ENCODE assay signal across 31 cellular contexts in genomic region chr22:20095521-20095920, GRCh38. TPM values are rescaled to one million over a fixed set of nuclear protein-coding genes. Genes with fewer than 3 reads are reported as not detected.
DNase-seq lines count a peak whose midpoint lies in the region; ATAC-seq, FAIRE-seq and TF ChIP-seq lines count a peak whose summit lies in the region.
"Had no signal": no experiment of that assay in that cellular context is flagged by ENCODE, and none has a peak within 500 bp of the region (broad histone marks: within the 10 kb centered on the region; RNA-seq: fewer than 3 reads in every experiment).

No MANE protein-coding gene starts in this region.

- POLR2A ChIA-PET in CD4-positive, alpha-beta memory T cell (lab: Charles Lee; ENCODE audit: partially characterized antibody), result no interaction called here
- POLR2A ChIA-PET in activated CD4-positive, alpha-beta memory T cell treated with anti-CD3 and anti-CD28 coated beads for 36 hours (lab: Charles Lee), result no interaction called here

- no peak overlapping the region for H3K9ac ChIP-seq in neural progenitor cell
- H3K9ac ChIP-seq: BLaER1 treated with 17β-estradiol and CSF1 and Interleukin-3, amounts not matched to agents 10 nM and 100 nM had no signal

- no peak for ATAC-seq in GM21529 (IDR thresholded peaks at IDR 0.05; ENCODE audit: unreplicated experiment)
- ATAC-seq: foreskin keratinocyte, heart left ventricle, right cardiac atrium had no signal

- H3K79me2 ChIP-seq in neural progenitor cell (ENCODE audit: low read depth), result peaks cover 61% of the 10 kb centered on the region

- no peak overlapping the region for H3K4me3 ChIP-seq in CD4-positive, alpha-beta memory T cell (ENCODE audit: low read length in 2 of 2)
- no peak overlapping the region for H3K4me3 ChIP-seq in neural progenitor cell
- H3K4me3 ChIP-seq: BLaER1 treated with 17β-estradiol and CSF1 and Interleukin-3, amounts not matched to agents 10 nM and 100 nM; esophagus squamous epithelium; HAP-1; heart left ventricle; MG63; SJSA1; smooth muscle cell; suprapubic skin; upper lobe of left lung had no signal

- peaks cover 51% of the 10 kb centered on the region for H4K20me1 ChIP-seq in neural progenitor cell (ENCODE audit: low read depth)

- peaks cover 47 to 64% of the 10 kb centered on the region in 2 donors for H3K36me3 Mint-ChIP-seq in CD4-positive, alpha-beta memory T cell
- H3K36me3 Mint-ChIP-seq in activated CD4-positive, alpha-beta memory T cell treated with anti-CD3 and anti-CD28 coated beads for 36 hours, result peaks cover 77% of the 10 kb centered on the region
- H3K36me3 Mint-ChIP-seq in neural progenitor cell, result peaks cover 78% of the 10 kb centered on the region

- H3K4me3 Mint-ChIP-seq in CD4-positive, alpha-beta memory T cell, result no peak overlapping the region
- no peak overlapping the region for H3K4me3 Mint-ChIP-seq in activated CD4-positive, alpha-beta memory T cell treated with anti-CD3 and anti-CD28 coated beads for 36 hours
- no peak overlapping the region for H3K4me3 Mint-ChIP-seq in neural progenitor cell

- H3K27ac Mint-ChIP-seq in CD4-positive, alpha-beta memory T cell, result peak overlapping the region in 4 of 7 donors; percentile 42 to 87 (median 73)
- peak overlapping the region; percentile 69 for H3K27ac Mint-ChIP-seq in activated CD4-positive, alpha-beta memory T cell treated with anti-CD3 and anti-CD28 coated beads for 36 hours
- peak overlapping the region; percentile 44 for H3K27ac Mint-ChIP-seq in neural progenitor cell

- H3K9me3 Mint-ChIP-seq in CD4-positive, alpha-beta memory T cell, result no peaks in the 10 kb centered on the region
- peaks cover 2% of the 10 kb centered on the region for H3K9me3 Mint-ChIP-seq in activated CD4-positive, alpha-beta memory T cell treated with anti-CD3 and anti-CD28 coated beads for 36 hours
- H3K9me3 Mint-ChIP-seq in neural progenitor cell, result no peaks in the 10 kb centered on the region

- no peak for FAIRE-seq in D721Med (lab: Jason Lieb, UNC)

- CTCF ChIA-PET in CD4-positive, alpha-beta memory T cell (lab: Charles Lee; ENCODE audit: partially characterized antibody), result no interaction called here
- CTCF ChIA-PET in activated CD4-positive, alpha-beta memory T cell treated with anti-CD3 and anti-CD28 coated beads for 36 hours (lab: Charles Lee), result interaction anchor here (0.8 to 1.4 kb wide), 3 partner anchors 9 to 138 kb away, joined by 3 to 5 read pairs (median 3); no protein-coding TSS in a partner anchor

- intact Hi-C loops in CD4-positive, alpha-beta memory T cell (cut with micrococcal nuclease), result no loop called here
- intact Hi-C loops in activated CD4-positive, alpha-beta memory T cell treated with anti-CD3 and anti-CD28 coated beads for 36 hours (cut with micrococcal nuclease), result no loop called here

- H3K27me3 ChIP-seq in CD4-positive, alpha-beta memory T cell (ENCODE audit: insufficient read depth, low read length), result no peaks in the 10 kb centered on the region
- H3K27me3 ChIP-seq in neural progenitor cell, result no peaks in the 10 kb centered on the region
- H3K27me3 ChIP-seq: BLaER1 treated with 17β-estradiol and CSF1 and Interleukin-3, amounts not matched to agents 10 nM and 100 nM; brain microvascular endothelial cell; esophagus squamous epithelium; foreskin keratinocyte; heart left ventricle; MG63; neutrophil; SJSA1; suprapubic skin; upper lobe of left lung had no signal

- H3K27me3 Mint-ChIP-seq in CD4-positive, alpha-beta memory T cell, result no peaks in the 10 kb centered on the region
- no peaks in the 10 kb centered on the region for H3K27me3 Mint-ChIP-seq in activated CD4-positive, alpha-beta memory T cell treated with anti-CD3 and anti-CD28 coated beads for 36 hours
- peaks cover 5% of the 10 kb centered on the region for H3K27me3 Mint-ChIP-seq in neural progenitor cell (ENCODE audit: insufficient read depth, low read depth)

- no peaks in the 10 kb centered on the region for H3K9me3 ChIP-seq in CD4-positive, alpha-beta memory T cell (ENCODE audit: control insufficient read depth in 1 of 2, low read length in 2 of 2)
- no peaks in the 10 kb centered on the region for H3K9me3 ChIP-seq in neural progenitor cell (ENCODE audit: low read depth)
- H3K9me3 ChIP-seq: BLaER1 treated with 17β-estradiol and CSF1 and Interleukin-3, amounts not matched to agents 10 nM and 100 nM; esophagus squamous epithelium; HAP-1; MG63; neutrophil; SJSA1; upper lobe of left lung had no signal

- H2AFZ ChIP-seq in neural progenitor cell (replicated peaks), result no peak overlapping the region

- peaks cover 26 to 56% (median 42%) of the 10 kb centered on the region in 4 donors for H3K4me1 Mint-ChIP-seq in CD4-positive, alpha-beta memory T cell
- H3K4me1 Mint-ChIP-seq in activated CD4-positive, alpha-beta memory T cell treated with anti-CD3 and anti-CD28 coated beads for 36 hours (ENCODE audit: low read depth), result peaks cover 73% of the 10 kb centered on the region
- H3K4me1 Mint-ChIP-seq in neural progenitor cell, result no peaks in the 10 kb centered on the region

- no peak for TF ChIP-seq CTCF in neural progenitor cell (IDR thresholded peaks at IDR 0.05)
- TF ChIP-seq CTCF in D721Med (IDR thresholded peaks at IDR 0.05; ENCODE audit: insufficient read depth, missing control alignments), result no peak

- peaks cover 73% of the 10 kb centered on the region for H3K36me3 ChIP-seq in CD4-positive, alpha-beta memory T cell (ENCODE audit: insufficient read depth, low read length)
- peaks cover 32% of the 10 kb centered on the region for H3K36me3 ChIP-seq in neural progenitor cell

- no peak overlapping the region for H3K4me2 ChIP-seq in neural progenitor cell
- H3K4me2 ChIP-seq: BLaER1 treated with 17β-estradiol and CSF1 and Interleukin-3, amounts not matched to agents 10 nM and 100 nM; smooth muscle cell had no signal

- H3K4me1 ChIP-seq in CD4-positive, alpha-beta memory T cell (ENCODE audit: insufficient read depth, low read length), result peaks cover 34% of the 10 kb centered on the region
- H3K4me1 ChIP-seq in neural progenitor cell, result no peaks in the 10 kb centered on the region
- H3K4me1 ChIP-seq: esophagus squamous epithelium, HAP-1, SJSA1, upper lobe of left lung had no signal

- no peak overlapping the region for H3K27ac ChIP-seq in CD4-positive, alpha-beta memory T cell (ENCODE audit: low read depth, low read length)
- H3K27ac ChIP-seq in neural progenitor cell, result no peak overlapping the region
- H3K27ac ChIP-seq: BLaER1 treated with 17β-estradiol and CSF1 and Interleukin-3, amounts not matched to agents 10 nM and 100 nM; brain microvascular endothelial cell; esophagus squamous epithelium; foreskin keratinocyte; heart left ventricle; neutrophil; SJSA1; suprapubic skin; upper lobe of left lung had no signal

- peak; percentile 64 for DNase-seq in activated effector memory CD4-positive, alpha-beta T cell treated with anti-CD3 and anti-CD28 coated beads, Interleukin-2, amount 50 U/mL, for 16 hours
- DNase-seq in activated effector memory CD4-positive, alpha-beta T cell treated with Interleukin-2 at 50 U/mL for 16 hours, result no peak
- no peak for DNase-seq in CD4-positive, alpha-beta memory T cell
- DNase-seq in activated CD4-positive, alpha-beta memory T cell treated with anti-CD3 and anti-CD28 coated beads for 36 hours, result peak; percentile 58
- DNase-seq in neural progenitor cell (ENCODE audit: low spot score), result no peak
- DNase-seq in D721Med (ENCODE audit: insufficient read length, low spot score), result no peak
- DNase-seq: activated gamma-delta T cell, amygdala, brain microvascular endothelial cell, Calu3, DMS79 treated with DMSO at 0.1 percent for 48 hours, esophagus squamous epithelium, foreskin keratinocyte, GDM1, KBM-7, MG63, NCI-H1105, NCI-H187 treated with DMSO at 0.1 percent for 48 hours, NCI-H2171, NCI-H510A, right cardiac atrium, upper lobe of left lung had no signal

- H3F3A ChIP-seq in neural progenitor cell (ENCODE audit: low read depth), result peaks cover 4% of the 10 kb centered on the region

RNA-seq across cellular contexts. Expression of gene DGCR8, which starts 15.5 kb away (rescaled TPM):
- 10 to 100 TPM; 47.6 to 48.2 TPM for total RNA-seq in CD4-positive, alpha-beta memory T cell
- polyA plus RNA-seq in CD4-positive, alpha-beta memory T cell, result 1 to 10 TPM; 2.2 to 5.1 TPM
- 10 to 100 TPM; 33.4 to 34.3 TPM for total RNA-seq in activated CD4-positive, alpha-beta memory T cell treated with anti-CD3 and anti-CD28 coated beads for 36 hours
- 29.1 and 39.7 TPM in 2 replicates for total RNA-seq in neural progenitor cell (ENCODE audit: low replicate concordance)

RNA-seq across cellular contexts. Expression of gene RANBP1, which starts 20.4 kb away (rescaled TPM):
- total RNA-seq in CD4-positive, alpha-beta memory T cell, result 10 to 100 TPM; 61.9 to 67.9 TPM
- 100 to 1,000 TPM in 1 of 2 donors, 10 to 100 TPM in 1; 87.0 to 111 TPM for polyA plus RNA-seq in CD4-positive, alpha-beta memory T cell
- total RNA-seq in activated CD4-positive, alpha-beta memory T cell treated with anti-CD3 and anti-CD28 coated beads for 36 hours, result 100 to 1,000 TPM; 359 to 372 TPM
- 874 and 918 TPM in 2 replicates for total RNA-seq in neural progenitor cell (ENCODE audit: low replicate concordance)

RNA-seq across cellular contexts. Expression of gene TRMT2A, which starts 21.5 kb away (rescaled TPM):
- total RNA-seq in CD4-positive, alpha-beta memory T cell, result 100 to 1,000 TPM; 110 to 126 TPM
- polyA plus RNA-seq in CD4-positive, alpha-beta memory T cell, result 10 to 100 TPM; 28.0 to 37.5 TPM
- 10 to 100 TPM; 70.6 to 75.8 TPM for total RNA-seq in activated CD4-positive, alpha-beta memory T cell treated with anti-CD3 and anti-CD28 coated beads for 36 hours
- total RNA-seq in neural progenitor cell (ENCODE audit: low replicate concordance), result 24.3 and 39.7 TPM in 2 replicates

RNA-seq across cellular contexts. Expression of gene ZDHHC8, which starts 36.1 kb away (rescaled TPM):
- 10 to 100 TPM; 80.0 to 81.7 TPM for total RNA-seq in CD4-positive, alpha-beta memory T cell
- polyA plus RNA-seq in CD4-positive, alpha-beta memory T cell, result 1 to 10 TPM; 1.0 to 7.0 TPM
- total RNA-seq in activated CD4-positive, alpha-beta memory T cell treated with anti-CD3 and anti-CD28 coated beads for 36 hours, result 10 to 100 TPM; 46.3 to 46.5 TPM
- total RNA-seq in neural progenitor cell (ENCODE audit: low replicate concordance), result 7.1 and 11.4 TPM in 2 replicates

RNA-seq across cellular contexts. Expression of gene CCDC188, which starts 55.3 kb away (rescaled TPM):
- not detected for total RNA-seq in CD4-positive, alpha-beta memory T cell
- not detected for polyA plus RNA-seq in CD4-positive, alpha-beta memory T cell
- under 1 TPM in 1 of 2 experiments, not detected in 1; 0.52 TPM for total RNA-seq in activated CD4-positive, alpha-beta memory T cell treated with anti-CD3 and anti-CD28 coated beads for 36 hours
- total RNA-seq in neural progenitor cell (ENCODE audit: low replicate concordance), result not detected in 2 replicates
- total RNA-seq: Calu3, foreskin keratinocyte, RPMI7951, smooth muscle cell had no signal
- polyA plus RNA-seq: foreskin keratinocyte, smooth muscle cell had no signal

Comparison
In these comparisons a context has a peak if more than half of its experiments do, and no peak if none do; other contexts are left out.
1. DNase-seq: peak in activated effector memory CD4-positive, alpha-beta T cell treated with anti-CD3 and anti-CD28 coated beads, Interleukin-2, amount 50 U/mL, for 16 hours (single experiment) and activated CD4-positive, alpha-beta memory T cell treated with anti-CD3 and anti-CD28 coated beads for 36 hours (single experiment); none in activated effector memory CD4-positive, alpha-beta T cell treated with Interleukin-2 at 50 U/mL for 16 hours (single experiment), CD4-positive, alpha-beta memory T cell (0 of 5), neural progenitor cell (single experiment) and D721Med (single experiment).
2. RNA of gene RANBP1, which starts 20.4 kb away (total RNA-seq): 874 to 918 TPM in neural progenitor cell and 359 to 372 TPM in activated CD4-positive, alpha-beta memory T cell treated with anti-CD3 and anti-CD28 coated beads for 36 hours; 61.9 to 67.9 TPM in CD4-positive, alpha-beta memory T cell; every median in the first group is over 4 times any median in the second.
3. Peak in every context shown above with its lines, with median percentiles within 50 percentile points of each other: H3K27ac Mint-ChIP-seq.